1 cellular context compared by ENCODE assay signal in the genomic region with DNA sequence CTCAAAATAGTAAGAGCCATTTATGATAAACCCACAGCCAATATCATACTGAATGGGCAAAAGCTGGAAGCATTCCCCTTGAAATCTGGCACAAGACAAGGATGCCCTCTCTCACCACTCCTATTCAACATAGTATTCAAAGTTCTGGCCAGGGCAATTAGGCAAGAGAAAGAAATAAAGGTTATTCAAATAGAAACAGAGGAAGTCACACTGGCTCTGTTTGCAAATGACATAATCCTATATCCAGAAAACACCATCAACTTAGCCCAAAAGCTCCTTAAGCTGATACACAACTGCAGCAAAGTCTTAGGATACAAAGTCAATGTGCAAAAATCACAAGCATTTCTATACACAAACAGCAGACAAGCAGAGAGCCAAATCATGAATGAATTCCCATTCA. TPM values are rescaled to one million over a fixed set of nuclear protein-coding genes. Genes with fewer than 3 reads are reported as not detected.
"Had no signal": no experiment of that assay in that cellular context is flagged by ENCODE, and none has a peak within 500 bp of the region (broad histone marks: within the 10 kb centered on the region; RNA-seq: fewer than 3 reads in every experiment).

No MANE protein-coding gene starts in this region.

RNA-seq across cellular contexts. Expression of gene HIVEP3, which starts 49.8 kb away (rescaled TPM):
- total RNA-seq: HepG2 had no signal
